8 cellular contexts compared by ENCODE assay signal in genomic region chr4:110514889-110515479, GRCh38. TPM values are rescaled to one million over a fixed set of nuclear protein-coding genes. Genes with fewer than 3 reads are reported as not detected.
A peak's percentile ranks its signal among the peaks of the same experiment; 100 is the strongest.
DNase-seq lines count a peak whose midpoint lies in the region; ATAC-seq, FAIRE-seq and TF ChIP-seq lines count a peak whose summit lies in the region.

No MANE protein-coding gene starts in this region.

- no peak for FAIRE-seq in D721Med (lab: Jason Lieb, UNC)

- DNase-seq in D721Med (ENCODE audit: insufficient read length, low spot score): no peak
- peak; percentile 48 for DNase-seq in HT1080 (ENCODE audit: low read depth)
- no peak for DNase-seq in T-cell
- peak; percentile 63 for DNase-seq in fibroblast of the aortic adventitia (ENCODE audit: low read depth)
- peak; percentile 82 for DNase-seq in superior temporal gyrus (ENCODE audit: extremely low spot score)
- DNase-seq in HuH-7 (ENCODE audit: low spot score): no peak
- DNase-seq in activated naive CD4-positive, alpha-beta T cell treated with anti-CD3 and anti-CD28 coated beads, Interleukin-2, amount 50 U/mL, for 72 hours (ENCODE audit: low spot score in 2 of 2): no peak
- DNase-seq in amniotic stem cell (lab: John Stamatoyannopoulos, UW): no peak

- TF ChIP-seq CTCF in D721Med (IDR thresholded peaks at IDR 0.05; ENCODE audit: insufficient read depth, missing control alignments) (peak; percentile 59), fibroblast of the aortic adventitia (IDR thresholded peaks at IDR 0.05; ENCODE audit: insufficient read depth, low read length) (peak; percentile 70)

- no peaks in the 10 kb centered on the region for H3K9me3 Mint-ChIP-seq in T-cell
- H3K9me3 Mint-ChIP-seq in activated naive CD4-positive, alpha-beta T cell treated with anti-CD3 and anti-CD28 coated beads, Interleukin-2, amount 50 U/mL, for 72 hours: no peaks in the 10 kb centered on the region

- H3K4me3 Mint-ChIP-seq in T-cell: peak overlapping the region; percentile 90 to 95 (median 90)

- H3K27me3 Mint-ChIP-seq in T-cell: peaks cover 0 to 2% of the 10 kb centered on the region in 2 donors

- no peak overlapping the region for H3K4me3 ChIP-seq in fibroblast of the aortic adventitia (ENCODE audit: low read depth, low read length)

- POLR2A ChIA-PET in T-cell (lab: Charles Lee): no interaction called here

- no peaks in the 10 kb centered on the region for H3K36me3 Mint-ChIP-seq in T-cell
- H3K36me3 Mint-ChIP-seq in activated naive CD4-positive, alpha-beta T cell treated with anti-CD3 and anti-CD28 coated beads, Interleukin-2, amount 50 U/mL, for 72 hours: no peaks in the 10 kb centered on the region

- CTCF ChIA-PET in T-cell (lab: Charles Lee): interaction anchor here (0.7 to 8.4 kb wide), 13 partner anchors 13 to 539 kb away, joined by 3 to 80 read pairs (median 4); no protein-coding TSS in a partner anchor

- peak overlapping the region in 1 of 2 donors; percentile 34 for H3K27ac Mint-ChIP-seq in T-cell
- H3K27ac Mint-ChIP-seq in activated naive CD4-positive, alpha-beta T cell treated with anti-CD3 and anti-CD28 coated beads, Interleukin-2, amount 50 U/mL, for 72 hours: peak overlapping the region in 1 of 2 donors; percentile 60

- peaks cover 11 to 14% (median 13%) of the 10 kb centered on the region in 3 donors for H3K4me1 Mint-ChIP-seq in T-cell

- ATAC-seq in T-cell (replicated peaks in 1 of 4): no peak
- ATAC-seq in activated naive CD4-positive, alpha-beta T cell treated with anti-CD3 and anti-CD28 coated beads, Interleukin-2, amount 50 U/mL, for 72 hours: no peak

RNA-seq across cellular contexts. Expression of gene ENPEP, which starts 39.0 kb away (rescaled TPM):
- total RNA-seq in HT1080 (2014; rRNA removed; shearing (Covaris generic)): 0.03 TPM in 1 of 2 replicates, not detected in the other
- polyA plus RNA-seq in HT1080 (2015; cell fraction: cytosol; rRNA removed): 0.01 and 0.06 TPM in 2 replicates
- polyA plus RNA-seq in HT1080 (2015; cell fraction: nucleus; rRNA removed): 0.05 and 0.44 TPM in 2 replicates
- not detected for total RNA-seq in T-cell
- 0.54 and 5.9 TPM in 2 replicates for total RNA-seq in fibroblast of the aortic adventitia (ENCODE audit: low replicate concordance)
- total RNA-seq in activated naive CD4-positive, alpha-beta T cell treated with anti-CD3 and anti-CD28 coated beads, Interleukin-2, amount 50 U/mL, for 72 hours: not detected

Comparison
In these comparisons a context has a peak if more than half of its experiments do, and no peak if none do; other contexts are left out.
1. DNase-seq: peak in HT1080 (single experiment), fibroblast of the aortic adventitia (single experiment) and superior temporal gyrus (single experiment); none in D721Med (single experiment), T-cell (0 of 34), HuH-7 (single experiment), activated naive CD4-positive, alpha-beta T cell treated with anti-CD3 and anti-CD28 coated beads, Interleukin-2, amount 50 U/mL, for 72 hours (0 of 2) and amniotic stem cell (single experiment).